ENCODE assay signal across 8 cellular contexts in the genomic region with DNA sequence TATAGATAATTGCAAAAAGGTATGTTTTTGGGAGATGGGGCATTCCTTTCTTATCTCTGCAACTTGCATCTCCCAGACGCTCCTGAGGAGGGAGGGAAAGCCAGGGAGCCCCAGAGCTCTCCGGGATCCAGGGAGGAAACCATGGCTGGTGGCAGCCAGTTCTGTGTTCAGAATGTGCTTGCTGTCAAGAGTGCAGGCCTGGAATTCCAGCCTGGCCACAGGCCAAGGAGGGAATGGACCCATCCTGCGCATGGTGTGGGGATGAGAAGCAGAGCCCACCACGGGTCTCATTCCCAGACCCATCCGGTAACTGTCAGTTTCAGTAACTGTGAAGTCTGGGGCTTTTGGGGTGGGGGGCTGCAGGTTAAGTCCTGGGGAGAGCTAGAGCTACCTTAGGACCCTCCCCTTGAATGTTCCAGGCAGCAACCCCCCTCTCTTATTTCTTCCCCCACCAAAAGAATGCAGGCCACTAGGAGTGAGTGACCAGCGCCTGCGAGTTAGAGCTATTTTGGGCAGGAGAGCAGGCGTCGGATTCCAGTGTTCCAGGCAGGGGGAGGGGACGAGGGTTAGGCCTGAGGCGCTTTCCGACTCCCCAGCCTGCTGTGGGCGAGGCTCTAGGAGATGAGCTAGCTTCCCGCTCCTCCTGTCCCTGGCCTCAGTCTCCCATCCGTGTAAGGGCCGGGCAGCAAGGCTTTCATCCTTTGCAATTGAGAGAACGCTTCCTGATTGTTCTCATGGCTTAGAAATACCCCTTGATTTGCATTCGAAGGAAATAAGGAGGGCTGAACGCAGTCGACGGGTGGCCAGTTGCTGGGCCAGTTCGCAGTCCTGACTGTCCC. TPM values are rescaled to one million over a fixed set of nuclear protein-coding genes. Genes with fewer than 3 reads are reported as not detected.
DNase-seq lines count a peak whose midpoint lies in the region; ATAC-seq and TF ChIP-seq lines count a peak whose summit lies in the region.

No MANE protein-coding gene starts in this region.

- peak overlapping the region; percentile 95 to 98 for H3K27ac ChIP-seq in prostate gland

- no peaks in the 10 kb centered on the region for H3K9me3 ChIP-seq in prostate gland

- peaks cover 18% of the 10 kb centered on the region for H3K4me1 ChIP-seq in prostate gland (replicated peaks)

- TF ChIP-seq CTCF in astrocyte of the cerebellum (IDR thresholded peaks at IDR 0.05; ENCODE audit: low read depth, low read length, missing control alignments), result no peak
- no peak for TF ChIP-seq CTCF in prostate gland (IDR thresholded peaks at IDR 0.05)

- peak; percentile 57 for DNase-seq in activated CD8-positive, alpha-beta memory T cell treated with anti-CD3 and anti-CD28 coated beads for 24 hours
- DNase-seq in activated CD8-positive, alpha-beta memory T cell treated with anti-CD3 and anti-CD28 coated beads, Interleukin-2, amount 50 U/mL, for 4 hours, result no peak
- DNase-seq in NCI-H146 (lab: John Stamatoyannopoulos, UW), result peak; percentile 61
- DNase-seq in astrocyte of the cerebellum (ENCODE audit: low read depth), result no peak
- DNase-seq in hepatic stellate cell (ENCODE audit: low spot score), result peak; percentile 83
- peak; percentile 57 for DNase-seq in prostate gland (ENCODE audit: low spot score)

- H3K36me3 ChIP-seq in prostate gland, result no peaks in the 10 kb centered on the region

- TF ChIP-seq POLR2A in prostate gland (IDR thresholded peaks at IDR 0.05), result no peak

- intact Hi-C loops in prostate gland (cut with DNase I), result loop anchor here (5.0 kb wide), 1 partner anchor 57 kb away; a partner anchor contains a TSS

- ATAC-seq in HG02938 (IDR thresholded peaks at IDR 0.05; ENCODE audit: unreplicated experiment), result no peak
- ATAC-seq in HG03045 (IDR thresholded peaks at IDR 0.05; ENCODE audit: unreplicated experiment), result no peak

- in situ Hi-C loops in astrocyte of the cerebellum (cut with HindIII; ENCODE audit: low sequenced_read_pairs), result no loop called here

- no peaks in the 10 kb centered on the region for H3K27me3 ChIP-seq in prostate gland (replicated peaks; ENCODE audit: insufficient read depth)

- H3K4me3 ChIP-seq in astrocyte of the cerebellum (ENCODE audit: low read depth, low read length), result peak overlapping the region; percentile 68
- H3K4me3 ChIP-seq in prostate gland, result peak overlapping the region; percentile 78 to 82

- 7% methylated on average over 22 of the region's 22 CpGs for WGBS in prostate gland

RNA-seq across cellular contexts. Expression of a gene that starts 0.8 kb away (rescaled TPM):
- 100 to 1,000 TPM in 1 of 2 donors, 10 to 100 TPM in 1; 86.7 to 213 TPM for total RNA-seq in prostate gland

RNA-seq across cellular contexts. Expression of a gene that starts 40.1 kb away (rescaled TPM):
- 10 to 100 TPM in 1 of 2 donors, 1 to 10 TPM in 1; 5.9 to 11.6 TPM for total RNA-seq in prostate gland

RNA-seq across cellular contexts. Expression of a gene that starts 47.0 kb away (rescaled TPM):
- total RNA-seq in prostate gland, result 1 to 10 TPM; 6.3 to 8.9 TPM

RNA-seq across cellular contexts. Expression of a gene that starts 57.0 kb away (rescaled TPM):
- total RNA-seq in prostate gland, result 10 to 100 TPM; 39.6 to 70.0 TPM

RNA-seq across cellular contexts. Expression of a gene that starts 57.5 kb away (rescaled TPM):
- 100 to 1,000 TPM; 296 to 343 TPM for total RNA-seq in prostate gland

Comparison
In these comparisons a context has a peak if more than half of its experiments do, and no peak if none do; other contexts are left out.
1. DNase-seq: peak in activated CD8-positive, alpha-beta memory T cell treated with anti-CD3 and anti-CD28 coated beads for 24 hours (single experiment), NCI-H146 (single experiment), hepatic stellate cell (single experiment) and prostate gland (single experiment); none in activated CD8-positive, alpha-beta memory T cell treated with anti-CD3 and anti-CD28 coated beads, Interleukin-2, amount 50 U/mL, for 4 hours (single experiment) and astrocyte of the cerebellum (single experiment).